ENCODE assay signal across 1 cellular context in the genomic region with DNA sequence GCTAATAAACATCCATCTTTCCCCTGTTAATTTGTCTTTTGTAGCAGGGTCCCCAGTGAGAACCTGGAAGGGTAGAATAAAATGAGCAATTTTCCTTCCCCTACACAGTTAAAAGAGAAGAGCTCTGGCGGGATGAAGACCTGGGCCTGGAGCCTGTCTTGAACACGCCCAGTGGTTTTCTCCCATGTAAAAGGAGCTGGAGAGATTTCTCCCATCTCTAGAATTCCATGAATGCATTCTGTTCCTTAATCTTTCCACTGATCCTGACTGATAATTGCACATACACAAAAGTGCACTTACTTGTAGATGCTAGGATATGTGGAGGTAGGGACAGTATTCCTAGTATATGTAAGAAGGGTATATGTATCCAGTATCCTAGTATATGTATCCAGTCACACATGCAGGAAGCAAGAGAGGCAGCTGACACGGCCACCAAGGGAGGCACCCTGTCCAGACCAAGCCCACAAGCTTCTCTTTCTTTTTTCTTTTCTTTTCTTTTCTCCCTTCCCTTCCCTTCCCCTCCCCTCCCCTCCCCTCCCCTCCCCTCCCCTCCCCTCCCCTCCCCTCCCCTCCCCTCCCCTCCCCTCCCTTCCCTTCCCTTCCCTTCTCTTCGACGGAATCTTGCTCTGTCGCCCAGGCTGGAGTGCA.
TF ChIP-seq lines count a peak whose summit lies in the region.

No MANE protein-coding gene starts in this region.

TF ChIP-seq in GM23338, 12 proteins besides CTCF, POLR2A, EP300 and RAD21 (continued from another document):
- TF ChIP-seq, protein P1, sequence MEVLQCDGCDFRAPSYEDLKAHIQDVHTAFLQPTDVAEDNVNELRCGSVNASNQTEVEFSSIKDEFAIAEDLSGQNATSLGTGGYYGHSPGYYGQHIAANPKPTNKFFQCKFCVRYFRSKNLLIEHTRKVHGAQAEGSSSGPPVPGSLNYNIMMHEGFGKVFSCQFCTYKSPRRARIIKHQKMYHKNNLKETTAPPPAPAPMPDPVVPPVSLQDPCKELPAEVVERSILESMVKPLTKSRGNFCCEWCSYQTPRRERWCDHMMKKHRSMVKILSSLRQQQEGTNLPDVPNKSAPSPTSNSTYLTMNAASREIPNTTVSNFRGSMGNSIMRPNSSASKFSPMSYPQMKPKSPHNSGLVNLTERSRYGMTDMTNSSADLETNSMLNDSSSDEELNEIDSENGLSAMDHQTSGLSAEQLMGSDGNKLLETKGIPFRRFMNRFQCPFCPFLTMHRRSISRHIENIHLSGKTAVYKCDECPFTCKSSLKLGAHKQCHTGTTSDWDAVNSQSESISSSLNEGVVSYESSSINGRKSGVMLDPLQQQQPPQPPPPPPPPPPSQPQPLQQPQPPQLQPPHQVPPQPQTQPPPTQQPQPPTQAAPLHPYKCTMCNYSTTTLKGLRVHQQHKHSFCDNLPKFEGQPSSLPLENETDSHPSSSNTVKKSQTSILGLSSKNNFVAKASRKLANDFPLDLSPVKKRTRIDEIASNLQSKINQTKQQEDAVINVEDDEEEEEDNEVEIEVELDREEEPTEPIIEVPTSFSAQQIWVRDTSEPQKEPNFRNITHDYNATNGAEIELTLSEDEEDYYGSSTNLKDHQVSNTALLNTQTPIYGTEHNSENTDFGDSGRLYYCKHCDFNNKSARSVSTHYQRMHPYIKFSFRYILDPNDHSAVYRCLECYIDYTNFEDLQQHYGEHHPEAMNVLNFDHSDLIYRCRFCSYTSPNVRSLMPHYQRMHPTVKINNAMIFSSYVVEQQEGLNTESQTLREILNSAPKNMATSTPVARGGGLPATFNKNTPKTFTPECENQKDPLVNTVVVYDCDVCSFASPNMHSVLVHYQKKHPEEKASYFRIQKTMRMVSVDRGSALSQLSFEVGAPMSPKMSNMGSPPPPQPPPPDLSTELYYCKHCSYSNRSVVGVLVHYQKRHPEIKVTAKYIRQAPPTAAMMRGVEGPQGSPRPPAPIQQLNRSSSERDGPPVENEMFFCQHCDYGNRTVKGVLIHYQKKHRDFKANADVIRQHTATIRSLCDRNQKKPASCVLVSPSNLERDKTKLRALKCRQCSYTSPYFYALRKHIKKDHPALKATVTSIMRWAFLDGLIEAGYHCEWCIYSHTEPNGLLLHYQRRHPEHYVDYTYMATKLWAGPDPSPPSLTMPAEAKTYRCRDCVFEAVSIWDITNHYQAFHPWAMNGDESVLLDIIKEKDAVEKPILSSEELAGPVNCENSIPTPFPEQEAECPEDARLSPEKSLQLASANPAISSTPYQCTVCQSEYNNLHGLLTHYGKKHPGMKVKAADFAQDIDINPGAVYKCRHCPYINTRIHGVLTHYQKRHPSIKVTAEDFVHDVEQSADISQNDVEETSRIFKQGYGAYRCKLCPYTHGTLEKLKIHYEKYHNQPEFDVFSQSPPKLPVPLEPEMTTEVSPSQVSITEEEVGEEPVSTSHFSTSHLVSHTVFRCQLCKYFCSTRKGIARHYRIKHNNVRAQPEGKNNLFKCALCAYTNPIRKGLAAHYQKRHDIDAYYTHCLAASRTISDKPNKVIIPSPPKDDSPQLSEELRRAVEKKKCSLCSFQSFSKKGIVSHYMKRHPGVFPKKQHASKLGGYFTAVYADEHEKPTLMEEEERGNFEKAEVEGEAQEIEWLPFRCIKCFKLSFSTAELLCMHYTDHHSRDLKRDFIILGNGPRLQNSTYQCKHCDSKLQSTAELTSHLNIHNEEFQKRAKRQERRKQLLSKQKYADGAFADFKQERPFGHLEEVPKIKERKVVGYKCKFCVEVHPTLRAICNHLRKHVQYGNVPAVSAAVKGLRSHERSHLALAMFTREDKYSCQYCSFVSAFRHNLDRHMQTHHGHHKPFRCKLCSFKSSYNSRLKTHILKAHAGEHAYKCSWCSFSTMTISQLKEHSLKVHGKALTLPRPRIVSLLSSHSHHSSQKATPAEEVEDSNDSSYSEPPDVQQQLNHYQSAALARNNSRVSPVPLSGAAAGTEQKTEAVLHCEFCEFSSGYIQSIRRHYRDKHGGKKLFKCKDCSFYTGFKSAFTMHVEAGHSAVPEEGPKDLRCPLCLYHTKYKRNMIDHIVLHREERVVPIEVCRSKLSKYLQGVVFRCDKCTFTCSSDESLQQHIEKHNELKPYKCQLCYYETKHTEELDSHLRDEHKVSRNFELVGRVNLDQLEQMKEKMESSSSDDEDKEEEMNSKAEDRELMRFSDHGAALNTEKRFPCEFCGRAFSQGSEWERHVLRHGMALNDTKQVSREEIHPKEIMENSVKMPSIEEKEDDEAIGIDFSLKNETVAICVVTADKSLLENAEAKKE (CRISPR knock-in tag; IDR thresholded peaks at IDR 0.05), result no peak
- no peak for TF ChIP-seq REST (IDR thresholded peaks at IDR 0.05; ENCODE audit: unreplicated experiment)
- no peak for TF ChIP-seq EZH2 (IDR thresholded peaks at IDR 0.05; ENCODE audit: low read depth, unreplicated experiment)
- no peak for TF ChIP-seq POLR2AphosphoS5 (IDR thresholded peaks at IDR 0.05; ENCODE audit: low read depth)
TF ChIP-seq in GM23338: peak in this region for 0.
